20 cellular contexts compared by ENCODE assay signal in the genomic region with DNA sequence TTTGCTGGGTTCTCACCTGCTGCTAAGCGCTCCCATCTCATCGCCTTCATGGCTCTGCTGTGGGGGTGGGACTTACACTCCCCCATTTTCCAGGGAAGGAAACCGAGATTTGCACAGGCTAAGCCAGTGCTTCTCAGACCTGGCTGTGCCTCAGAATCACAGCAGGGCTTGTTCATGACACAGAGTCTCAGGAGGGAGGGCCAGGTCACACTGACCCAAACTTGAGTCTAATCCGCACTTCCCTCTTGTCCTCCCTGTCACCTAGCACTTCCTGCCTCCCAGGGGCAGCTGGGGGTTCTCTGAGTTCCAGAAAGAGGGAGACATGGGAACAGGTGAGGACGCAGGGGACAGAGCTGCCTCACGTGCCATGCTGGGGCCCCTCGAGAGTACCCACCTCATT. TPM values are rescaled to one million over a fixed set of nuclear protein-coding genes. Genes with fewer than 3 reads are reported as not detected.
DNase-seq lines count a peak whose midpoint lies in the region; ATAC-seq and TF ChIP-seq lines count a peak whose summit lies in the region.
"Had no signal": no experiment of that assay in that cellular context is flagged by ENCODE, and none has a peak within 500 bp of the region (broad histone marks: within the 10 kb centered on the region; RNA-seq: fewer than 3 reads in every experiment).

No MANE protein-coding gene starts in this region.

- peak overlapping the region; percentile 11 for H3K9ac ChIP-seq in NT2/D1 (ENCODE audit: insufficient read length, low read depth)
- no peak overlapping the region for H3K9ac ChIP-seq in neuronal stem cell (ENCODE audit: low read depth, low read length, poor library complexity)

- H3K79me2 ChIP-seq in GM23338 (replicated peaks; ENCODE audit: insufficient read depth), result no peaks in the 10 kb centered on the region

- H3K4me2 ChIP-seq in GM23338 (no peak overlapping the region), neuronal stem cell (ENCODE audit: insufficient read depth, low read length, poor library complexity, severe bottlenecking) (no peak overlapping the region)
- H3K4me2 ChIP-seq: BLaER1 had no signal

- H3K9me3 ChIP-seq in NT2/D1 (ENCODE audit: insufficient read depth, low read length), result 0 out of 2 replicates have a peak, but pooled peaks cover 7% of the 10 kb centered on the region
- H3K9me3 ChIP-seq in neuronal stem cell (replicated peaks in 1 of 2; ENCODE audit: control insufficient read depth in 2 of 2, insufficient read depth in 1 of 2, low read depth in 1 of 2, low read length in 2 of 2), result peaks cover 2 to 10% of the 10 kb centered on the region in 2 donors
- H3K9me3 ChIP-seq in upper lobe of right lung, result no peaks in the 10 kb centered on the region
- peaks cover 6% of the 10 kb centered on the region for H3K9me3 ChIP-seq in SJCRH30 (replicated peaks)
- H3K9me3 ChIP-seq: Caco-2 had no signal

- H3K9me3 Mint-ChIP-seq in GM23338, result peaks cover 8% of the 10 kb centered on the region; the same call in 2 of the 3 replicates
- H3K9me3 Mint-ChIP-seq in WTC11, result peaks cover 4% of the 10 kb centered on the region; the same call in 1 of the 2 replicates
- H3K9me3 Mint-ChIP-seq in T-cell, result peaks cover 0 to 3% (median 0%) of the 10 kb centered on the region in 3 donors

- H3K4me1 ChIP-seq in GM23338 (ENCODE audit: insufficient read depth), result peaks cover 4% of the 10 kb centered on the region; the same call in 1 of the 2 replicates
- peaks cover 10% of the 10 kb centered on the region for H3K4me1 ChIP-seq in NT2/D1 (ENCODE audit: insufficient read depth, insufficient read length)
- peaks cover 2 to 12% of the 10 kb centered on the region in 2 donors for H3K4me1 ChIP-seq in neuronal stem cell (ENCODE audit: control insufficient read depth in 2 of 2, insufficient read depth in 1 of 2, low read depth in 1 of 2, low read length in 2 of 2)
- no peaks in the 10 kb centered on the region for H3K4me1 ChIP-seq in upper lobe of right lung
- H3K4me1 ChIP-seq in SJCRH30, result no peaks in the 10 kb centered on the region

- no peak overlapping the region for H2BK15ac ChIP-seq in neuronal stem cell (ENCODE audit: low read length)

- H3K18ac ChIP-seq in neuronal stem cell (ENCODE audit: low read length), result peak overlapping the region; percentile 9

- no peak for DNase-seq in GM23338 (ENCODE audit: low spot score)
- DNase-seq in NT2/D1 (ENCODE audit: low read depth, low spot score), result no peak
- DNase-seq in neuronal stem cell (ENCODE audit: low spot score), result no peak
- no peak for DNase-seq in upper lobe of right lung
- DNase-seq in WTC11 (ENCODE audit: low spot score), result no peak
- no peak for DNase-seq in SJCRH30
- no peak for DNase-seq in T-cell
- DNase-seq in HUDEP-2 (lab: John Stamatoyannopoulos, UW; ENCODE audit: unreplicated experiment in 76 of 76), result no peak
- DNase-seq: Caco-2; CD4-positive, CD25-positive, alpha-beta regulatory T cell; CD8-positive, alpha-beta T cell; DMS153; EL; GDM1; H9 had no signal

- no peak overlapping the region for H3K14ac ChIP-seq in neuronal stem cell (ENCODE audit: low read length)

- no peak overlapping the region for H2BK120ac ChIP-seq in neuronal stem cell (ENCODE audit: low read depth, low read length)

- no peak overlapping the region for H2BK5ac ChIP-seq in neuronal stem cell (ENCODE audit: low read length)

- H3K4me3 ChIP-seq in GM23338, result no peak overlapping the region
- no peak overlapping the region for H3K4me3 ChIP-seq in NT2/D1 (ENCODE audit: insufficient read length, low read depth)
- no peak overlapping the region for H3K4me3 ChIP-seq in neuronal stem cell (ENCODE audit: low read length in 2 of 2)
- no peak overlapping the region for H3K4me3 ChIP-seq in upper lobe of right lung
- H3K4me3 ChIP-seq in SJCRH30, result no peak overlapping the region
- H3K4me3 ChIP-seq: BLaER1, GM12878 had no signal

- H3K4me1 Mint-ChIP-seq in GM23338 (peaks cover 13% of the 10 kb centered on the region), WTC11 (peaks cover 18% of the 10 kb centered on the region), T-cell (no peaks in the 10 kb centered on the region)
- H3K4me1 Mint-ChIP-seq: B cell had no signal

- no peak overlapping the region for H3K27ac ChIP-seq in GM23338 (ENCODE audit: low read depth)
- H3K27ac ChIP-seq in neuronal stem cell (replicated peaks; ENCODE audit: low read length), result no peak overlapping the region
- no peak overlapping the region for H3K27ac ChIP-seq in upper lobe of right lung
- no peak overlapping the region for H3K27ac ChIP-seq in SJCRH30
- H3K27ac ChIP-seq: BLaER1, C4-2B had no signal

- no CpG with 5 or more reads among the region's 7 CpGs for WGBS in neuronal stem cell (ENCODE audit: extremely low coverage in 2 of 2, insufficient read length in 2 of 2, insufficient replicate concordance in 1 of 2), 2 donors

- no peaks in the 10 kb centered on the region for H3F3A ChIP-seq in GM23338 (replicated peaks; ENCODE audit: low read depth)

- H3K79me1 ChIP-seq in neuronal stem cell (ENCODE audit: low read depth, low read length), result no peaks in the 10 kb centered on the region

- peak overlapping the region; percentile 10 for H2BK12ac ChIP-seq in neuronal stem cell (ENCODE audit: low read length)

- H2AK5ac ChIP-seq in neuronal stem cell (ENCODE audit: low read depth, low read length), result peak overlapping the region; percentile 48

- no peak overlapping the region for H4K8ac ChIP-seq in neuronal stem cell (ENCODE audit: low read depth, low read length)

- TF ChIP-seq CTCF in GM23338 (conservative IDR thresholded peaks at IDR 0.05; ENCODE audit: low read depth in 2 of 2), result no peak
- no peak for TF ChIP-seq CTCF in upper lobe of right lung (IDR thresholded peaks at IDR 0.05)
- no peak for TF ChIP-seq CTCF in WTC11 (IDR thresholded peaks at IDR 0.05)

- peaks cover 33% of the 10 kb centered on the region for H3K27me3 Mint-ChIP-seq in GM23338 (ENCODE audit: insufficient read depth, low read depth, poor library complexity)
- H3K27me3 Mint-ChIP-seq in WTC11 (ENCODE audit: low read depth), result peaks cover 81% of the 10 kb centered on the region
- peaks cover 7 to 24% of the 10 kb centered on the region in 2 donors for H3K27me3 Mint-ChIP-seq in T-cell

- H3K23ac ChIP-seq in neuronal stem cell (ENCODE audit: low read depth, low read length, poor library complexity), result no peak overlapping the region

- no peaks in the 10 kb centered on the region for H4K20me1 ChIP-seq in GM23338 (replicated peaks; ENCODE audit: insufficient read depth)
- H4K20me1 ChIP-seq: BLaER1 had no signal

- no peak overlapping the region for H3K27ac Mint-ChIP-seq in GM23338
- H3K27ac Mint-ChIP-seq in WTC11, result no peak overlapping the region
- no peak overlapping the region for H3K27ac Mint-ChIP-seq in T-cell
- H3K27ac Mint-ChIP-seq: B cell; CD4-positive, CD25-positive, alpha-beta regulatory T cell; CD8-positive, alpha-beta T cell; H9 had no signal

- H2AFZ ChIP-seq in GM23338 (no peak overlapping the region; the same call in 1 of the 2 replicates), neuronal stem cell (ENCODE audit: low read length) (no peak overlapping the region)

- H3K36me3 Mint-ChIP-seq in GM23338 (ENCODE audit: low read depth) (peaks cover 3% of the 10 kb centered on the region), WTC11 (peaks cover 5% of the 10 kb centered on the region; the same call in 1 of the 2 replicates), T-cell (no peaks in the 10 kb centered on the region)
- H3K36me3 Mint-ChIP-seq: CD4-positive, CD25-positive, alpha-beta regulatory T cell; CD8-positive, alpha-beta T cell had no signal

- H3K4me3 Mint-ChIP-seq in GM23338 (no peak overlapping the region), WTC11 (no peak overlapping the region), T-cell (no peak overlapping the region)
- H3K4me3 Mint-ChIP-seq: B cell; CD8-positive, alpha-beta T cell; H9 had no signal

- H3K36me3 ChIP-seq in GM23338 (ENCODE audit: insufficient read depth) (no peaks in the 10 kb centered on the region), NT2/D1 (ENCODE audit: insufficient read depth, insufficient read length, low read length) (no peaks in the 10 kb centered on the region), neuronal stem cell (replicated peaks in 1 of 2; ENCODE audit: control insufficient read depth in 2 of 2, insufficient read depth in 2 of 2, low read length in 2 of 2) (no peaks in the 10 kb centered on the region), upper lobe of right lung (no peaks in the 10 kb centered on the region), SJCRH30 (no peaks in the 10 kb centered on the region)
- H3K36me3 ChIP-seq: BLaER1 had no signal

- POLR2A ChIA-PET in WTC11 (lab: Charles Lee) (interaction anchor here (1.4 kb wide), 1 partner anchor 15 kb away, joined by 5 read pairs; the partner anchor contains the start of gene IER5L), T-cell (lab: Charles Lee) (no interaction called here)

- intact Hi-C loops in upper lobe of right lung (cut with DNase I), result no loop called here

- ATAC-seq in GM23338 (peak; percentile 29), upper lobe of right lung (peak; percentile 14), WTC11 (no peak), T-cell (replicated peaks in 1 of 4) (no peak)
- ATAC-seq: CD8-positive, alpha-beta T cell; GM12878; HCT116 had no signal

- CTCF ChIA-PET in WTC11 (lab: Charles Lee), result interaction anchor here (0.6 to 2.4 kb wide), 4 partner anchors 10 to 142 kb away, joined by 3 to 6 read pairs (median 6); no protein-coding TSS in a partner anchor
- CTCF ChIA-PET in T-cell (lab: Charles Lee), result no interaction called here

- H3K27me3 ChIP-seq in GM23338 (ENCODE audit: insufficient read depth) (peaks cover 26% of the 10 kb centered on the region), NT2/D1 (ENCODE audit: insufficient read depth, insufficient read length) (peaks cover 20% of the 10 kb centered on the region), neuronal stem cell (ENCODE audit: control insufficient read depth in 3 of 3, insufficient read depth in 3 of 3, low read depth in 1 of 3, low read length in 3 of 3) (peaks cover 0 to 12% (median 5%) of the 10 kb centered on the region in 3 experiments), upper lobe of right lung (no peaks in the 10 kb centered on the region), SJCRH30 (no peaks in the 10 kb centered on the region)
- H3K27me3 ChIP-seq: BLaER1 had no signal

- H4K91ac ChIP-seq in neuronal stem cell (ENCODE audit: low read depth, low read length, poor library complexity), result no peak overlapping the region

- no peaks in the 10 kb centered on the region for H3K9me2 ChIP-seq in GM23338 (ENCODE audit: insufficient read depth)

- no peak overlapping the region for H3K4ac ChIP-seq in neuronal stem cell (ENCODE audit: low read length)

TF ChIP-seq in GM23338, 12 proteins besides CTCF, POLR2A, EP300 and RAD21 (continues in another document):
- TF ChIP-seq ZNF331 (CRISPR knock-in tag; IDR thresholded peaks at IDR 0.05; ENCODE audit: low read depth), result no peak

TF ChIP-seq in WTC11, 78 proteins besides CTCF, POLR2A, EP300 and RAD21 (continues in another document):
- no peak for TF ChIP-seq JUN (CRISPR knock-in tag; IDR thresholded peaks at IDR 0.05)
- TF ChIP-seq NFATC4 (CRISPR knock-in tag; IDR thresholded peaks at IDR 0.05), result no peak

RNA-seq across cellular contexts. Expression of gene IER5L, which starts 15.6 kb away (rescaled TPM):
- total RNA-seq in GM23338 (2014; rRNA removed; shearing (Covaris generic)), result 0.90 and 1.2 TPM in 2 replicates
- 0.19 and 0.24 TPM in 2 replicates for polyA plus RNA-seq in GM23338 (2016; fragmentation: Nextera tagmentation; extraction: Ambion mirVana)
- 15.9 TPM for polyA plus RNA-seq in neuronal stem cell (2013, experiment 1 of 2)
- 15.2 TPM for polyA plus RNA-seq in neuronal stem cell (2013, experiment 2 of 2)
- total RNA-seq in upper lobe of right lung, result 9.6 TPM
- 4.6 to 5.9 TPM (median 5.1 TPM) in 3 replicates for total RNA-seq in WTC11 (2021)
- 2.8 and 3.1 TPM in 2 replicates for total RNA-seq in SJCRH30 (2014; rRNA removed; shearing (Covaris generic))
- total RNA-seq in T-cell, result 1 to 10 TPM; 1.3 to 7.7 (median 6.7) TPM
- polyA plus RNA-seq: CD4-positive, CD25-positive, alpha-beta regulatory T cell had no signal

Comparison
In these comparisons a context has a peak if more than half of its experiments do, and no peak if none do; other contexts are left out.
1. ATAC-seq: peak in GM23338 (single experiment) and upper lobe of right lung (single experiment); none in WTC11 (single experiment) and T-cell (0 of 4).